In genomic region chr7:156237614-156238013, GRCh38 we compare ENCODE assay signal across 20 cellular contexts.
DNase-seq lines count a peak whose midpoint lies in the region; ATAC-seq, FAIRE-seq and TF ChIP-seq lines count a peak whose summit lies in the region.
"Had no signal": no experiment of that assay in that cellular context is flagged by ENCODE, and none has a peak within 500 bp of the region (broad histone marks: within the 10 kb centered on the region; RNA-seq: fewer than 3 reads in every experiment).

No MANE protein-coding gene starts in this region.

- no peak for DNase-seq in HTR-8/SVneo (ENCODE audit: insufficient read length, low spot score)
- DNase-seq in bronchial epithelial cell (ENCODE audit: low read depth): no peak
- DNase-seq in left lobe of liver (ENCODE audit: low spot score): peak; percentile 11
- no peak for DNase-seq in upper lobe of right lung
- DNase-seq in COLO829 (ENCODE audit: low spot score): no peak
- DNase-seq in stomach: no peak
- DNase-seq: C1 segment of cervical spinal cord; Caco-2; CD4-positive, alpha-beta memory T cell; GOT3; MM.1S; NCI-H2029; NCI-H446; NCI-H524 treated with DMSO at 0.1 percent for 48 hours; NCI-H774; SK-N-SH had no signal

- H3K9me3 ChIP-seq in upper lobe of right lung: no peaks in the 10 kb centered on the region
- no peaks in the 10 kb centered on the region for H3K9me3 ChIP-seq in stomach
- H3K9me3 ChIP-seq: Caco-2, SK-N-SH had no signal

- no peak overlapping the region for H3K27ac ChIP-seq in upper lobe of right lung
- H3K27ac ChIP-seq in stomach: no peak overlapping the region
- H3K27ac ChIP-seq: KMS-11 had no signal

- H3K4me3 ChIP-seq in bronchial epithelial cell (ENCODE audit: low read depth, low read length): no peak overlapping the region
- H3K4me3 ChIP-seq in upper lobe of right lung: no peak overlapping the region
- H3K4me3 ChIP-seq in stomach: no peak overlapping the region

- no peak for TF ChIP-seq CTCF in bronchial epithelial cell (IDR thresholded peaks at IDR 0.05; ENCODE audit: insufficient read depth, low read length, severe bottlenecking)
- TF ChIP-seq CTCF in upper lobe of right lung (IDR thresholded peaks at IDR 0.05): no peak
- no peak for TF ChIP-seq CTCF in stomach (IDR thresholded peaks at IDR 0.05)

- H3K36me3 ChIP-seq in bronchial epithelial cell (ENCODE audit: control insufficient read depth, insufficient read depth, low read length) (no peaks in the 10 kb centered on the region), upper lobe of right lung (no peaks in the 10 kb centered on the region), stomach (no peaks in the 10 kb centered on the region)

- ATAC-seq in left lobe of liver: no peak
- ATAC-seq in upper lobe of right lung: peak; percentile 7
- no peak for ATAC-seq in GM21619 (IDR thresholded peaks at IDR 0.05; ENCODE audit: unreplicated experiment)

- intact Hi-C loops in upper lobe of right lung (cut with DNase I) (no loop called here), stomach (cut with DNase I; ENCODE audit: low total_unique reads) (no loop called here)

- FAIRE-seq in HTR-8/SVneo (lab: Jason Lieb, UNC) (peak; percentile 77), bronchial epithelial cell (lab: Jason Lieb, UNC) (peak; percentile 97)
- FAIRE-seq: G401.6, RCC 7860 had no signal

- WGBS in stomach, 5 donors: 96 to 98% (median 96%) methylated on average over 6 of the region's 6 CpGs

- no peak for TF ChIP-seq EP300 in stomach (IDR thresholded peaks at IDR 0.05)

- H3K4me1 ChIP-seq in upper lobe of right lung (no peaks in the 10 kb centered on the region), stomach (no peaks in the 10 kb centered on the region)
- H3K4me1 ChIP-seq: Caco-2 had no signal

- H3K27me3 ChIP-seq in bronchial epithelial cell (ENCODE audit: control insufficient read depth, insufficient read depth, low read length) (no peaks in the 10 kb centered on the region), upper lobe of right lung (no peaks in the 10 kb centered on the region), stomach (no peaks in the 10 kb centered on the region)

- TF ChIP-seq POLR2A in stomach (IDR thresholded peaks at IDR 0.05): no peak
